In the genomic region with DNA sequence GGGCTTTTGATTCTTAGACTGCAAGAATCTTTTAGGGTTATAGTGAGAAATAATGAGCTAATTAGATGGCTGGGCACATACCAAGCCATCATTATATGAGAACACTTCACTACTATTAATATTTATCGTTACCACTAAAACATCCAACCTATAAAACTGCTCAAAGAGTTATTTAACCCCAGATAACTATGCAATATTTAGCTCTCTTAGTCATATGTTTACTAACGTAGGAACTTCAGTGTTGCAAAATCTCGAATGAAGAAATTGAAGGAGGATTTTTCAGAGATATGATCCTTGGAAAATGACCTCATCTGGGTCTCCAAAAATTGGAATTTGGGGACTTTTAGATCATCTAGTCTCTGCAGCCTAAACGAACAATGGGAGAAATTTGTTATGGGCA, we compare ENCODE assay signal across 23 cellular contexts.
DNase-seq lines count a peak whose midpoint lies in the region; ATAC-seq and TF ChIP-seq lines count a peak whose summit lies in the region.
"Had no signal": no experiment of that assay in that cellular context is flagged by ENCODE, and none has a peak within 500 bp of the region (broad histone marks: within the 10 kb centered on the region; RNA-seq: fewer than 3 reads in every experiment).

No MANE protein-coding gene starts in this region.

- no peak overlapping the region for H3K4me3 ChIP-seq in breast epithelium
- no peak overlapping the region for H3K4me3 ChIP-seq in fibroblast of mammary gland (ENCODE audit: control insufficient read depth, low read depth, low read length)
- no peak overlapping the region for H3K4me3 ChIP-seq in subcutaneous abdominal adipose tissue (ENCODE audit: low read depth in 1 of 5, low read length in 5 of 5)

- CTCF ChIA-PET in MCF 10A (lab: Yijun Ruan, JAX), result interaction anchor here (0.8 to 9.5 kb wide), 16 partner anchors 11 to 1480 kb away, joined by 3 to 125 read pairs (median 4); no protein-coding TSS in a partner anchor

- no peak overlapping the region for H3K4me3 Mint-ChIP-seq in MCF 10A (ENCODE audit: unreplicated experiment)
- H3K4me3 Mint-ChIP-seq: CD4-positive, CD25-positive, alpha-beta regulatory T cell; H9 had no signal

- no peak overlapping the region for H3K9ac ChIP-seq in subcutaneous abdominal adipose tissue (ENCODE audit: low read length in 5 of 5)
- H3K9ac ChIP-seq: SK-N-SH had no signal

- H3K27ac ChIP-seq in breast epithelium (no peak overlapping the region), subcutaneous abdominal adipose tissue (ENCODE audit: low read depth, low read length) (peak overlapping the region; percentile 52)

- POLR2A ChIA-PET in MCF 10A (lab: Yijun Ruan, JAX), result interaction anchor here (0.9 kb wide), 1 partner anchor 1309 kb away, joined by 3 read pairs; no protein-coding TSS in a partner anchor

- H3K4me1 Mint-ChIP-seq in MCF 10A (ENCODE audit: insufficient read depth, unreplicated experiment), result no peaks in the 10 kb centered on the region

- H3K27me3 ChIP-seq in breast epithelium (peaks cover 0 to 68% of the 10 kb centered on the region in 2 donors), subcutaneous abdominal adipose tissue (ENCODE audit: control insufficient read depth in 5 of 5, insufficient read depth in 4 of 5, low read length in 5 of 5) (peaks cover 2 to 32% (median 23%) of the 10 kb centered on the region in 5 donors)
- H3K27me3 ChIP-seq: BE2C had no signal

- DNase-seq in MCF 10A (ENCODE audit: unreplicated experiment) (peak; percentile 29), breast epithelium (ENCODE audit: low spot score in 2 of 2) (no peak), amniotic epithelial cell (ENCODE audit: low read depth) (peak; percentile 76), fibroblast of mammary gland (ENCODE audit: low read depth) (peak; percentile 40), NCI-H2081 (lab: John Stamatoyannopoulos, UW) (no peak)
- DNase-seq: 8988T; BE2C; CD4-positive, CD25-positive, alpha-beta regulatory T cell; DMS79; H9; Karpas-422; NCI-H1048; NCI-H1417 treated with DMSO at 0.1 percent for 48 hours; NCI-H187 treated with DMSO at 0.1 percent for 48 hours; NCI-H226; NCI-H774; NK-92 treated with Interleukin-12 subunit alpha and Interleukin-12 subunit beta, amount 100 ng/mL, for 24 hours; SIG-M5; SK-N-SH had no signal

- BruUV-seq in MCF 10A (replicated peaks; lab: Mats Ljungman, UMichigan), result no TSS peak

- intact Hi-C loops in MCF 10A (cut with micrococcal nuclease), result no loop called here
- intact Hi-C loops in breast epithelium (cut with DNase I; ENCODE audit: low total_unique reads), result no loop called here

- ATAC-seq in HG03025 (IDR thresholded peaks at IDR 0.05; ENCODE audit: low FRiP score, unreplicated experiment) (no peak), HG03045 (IDR thresholded peaks at IDR 0.05; ENCODE audit: unreplicated experiment) (no peak)
- ATAC-seq: Panc1 had no signal

- peaks cover 64% of the 10 kb centered on the region for H3K27me3 Mint-ChIP-seq in MCF 10A (ENCODE audit: insufficient read depth, unreplicated experiment)

- H3K9me3 ChIP-seq in breast epithelium (no peaks in the 10 kb centered on the region), subcutaneous abdominal adipose tissue (ENCODE audit: control insufficient read depth in 5 of 5, low read length in 5 of 5) (no peaks in the 10 kb centered on the region)
- H3K9me3 ChIP-seq: BE2C, SK-N-SH had no signal

- no peaks in the 10 kb centered on the region for H3K9me3 Mint-ChIP-seq in MCF 10A (ENCODE audit: unreplicated experiment)

- TF ChIP-seq CTCF in MCF 10A (IDR thresholded peaks at IDR 0.05; ENCODE audit: unreplicated experiment) (no peak), breast epithelium (IDR thresholded peaks at IDR 0.05) (no peak), fibroblast of mammary gland (conservative IDR thresholded peaks at IDR 0.05; ENCODE audit: control insufficient read depth, insufficient read depth, low read depth, low read length) (no peak)

- H3K4me1 ChIP-seq in breast epithelium, result no peaks in the 10 kb centered on the region
- H3K4me1 ChIP-seq in subcutaneous abdominal adipose tissue (ENCODE audit: control insufficient read depth in 5 of 5, insufficient read depth in 5 of 5, low read length in 5 of 5), result peaks cover 0 to 11% (median 6%) of the 10 kb centered on the region in 5 donors

- H3K36me3 Mint-ChIP-seq in MCF 10A (ENCODE audit: insufficient read depth, unreplicated experiment), result no peaks in the 10 kb centered on the region
- H3K36me3 Mint-ChIP-seq: CD4-positive, CD25-positive, alpha-beta regulatory T cell had no signal

- no peaks in the 10 kb centered on the region for H3K36me3 ChIP-seq in breast epithelium
- no peaks in the 10 kb centered on the region for H3K36me3 ChIP-seq in subcutaneous abdominal adipose tissue (ENCODE audit: control insufficient read depth in 5 of 5, insufficient read depth in 5 of 5, low read length in 5 of 5)
- H3K36me3 ChIP-seq: BE2C had no signal

- TF ChIP-seq POLR2A in breast epithelium (IDR thresholded peaks at IDR 0.05), result no peak

- no peak overlapping the region for H3K27ac Mint-ChIP-seq in MCF 10A (ENCODE audit: low read depth, unreplicated experiment)
- H3K27ac Mint-ChIP-seq: CD4-positive, CD25-positive, alpha-beta regulatory T cell; H9 had no signal

Comparison
In these comparisons a context has a peak if more than half of its experiments do, and no peak if none do; other contexts are left out.
1. DNase-seq: peak in MCF 10A (single experiment), amniotic epithelial cell (single experiment) and fibroblast of mammary gland (single experiment); none in breast epithelium (0 of 2) and NCI-H2081 (0 of 2).